8 cellular contexts compared by ENCODE assay signal in the genomic region with DNA sequence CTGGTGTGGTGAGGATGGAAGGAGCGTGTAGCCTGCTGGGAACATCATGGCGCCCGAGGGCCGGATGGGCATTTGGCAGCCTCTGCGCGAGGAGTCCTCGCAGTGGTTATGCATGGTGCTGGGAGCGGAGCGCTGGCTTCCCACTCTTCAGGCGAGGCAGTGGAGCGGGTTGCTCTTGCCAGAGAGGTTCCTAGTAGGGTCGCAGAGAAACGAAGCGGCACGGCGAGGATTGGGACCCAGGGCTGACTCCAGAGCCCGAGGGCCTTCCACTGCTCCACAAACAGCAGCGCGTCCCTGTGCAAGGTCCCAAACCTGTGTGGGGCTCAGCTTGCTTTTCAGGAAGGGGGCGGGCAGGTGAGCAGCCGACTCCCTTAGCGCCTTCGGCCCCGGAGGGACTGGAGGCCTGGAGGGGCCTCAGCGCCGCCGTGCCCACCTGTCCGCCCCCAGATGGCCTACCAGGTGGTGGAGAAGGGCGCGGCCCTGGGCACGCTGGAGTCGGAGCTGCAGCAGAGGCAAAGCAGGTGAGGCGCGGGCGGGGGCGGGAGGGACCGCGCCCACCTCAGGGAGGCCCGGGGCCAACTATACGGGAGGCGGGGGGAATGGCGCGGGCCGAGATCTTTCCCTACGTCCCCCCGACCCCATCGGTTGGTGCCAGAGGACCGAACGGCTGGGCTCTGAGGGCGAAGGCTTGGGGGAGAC. TPM values are rescaled to one million over a fixed set of nuclear protein-coding genes. Genes with fewer than 3 reads are reported as not detected.
DNase-seq lines count a peak whose midpoint lies in the region; ATAC-seq, FAIRE-seq and TF ChIP-seq lines count a peak whose summit lies in the region.

No MANE protein-coding gene starts in this region.

- POLR2A ChIA-PET in activated CD4-positive, alpha-beta T cell treated with anti-CD3 and anti-CD28 coated beads for 36 hours (lab: Charles Lee), result no interaction called here
- POLR2A ChIA-PET in GM12878 (lab: Charles Lee), result no interaction called here

- H3K4me3 ChIP-seq in GM12878 (peak overlapping the region; percentile 52; the same call in 1 of the 2 replicates), right lobe of liver (peak overlapping the region; percentile 36 to 54 (median 51)), thyroid gland (replicated peaks in 1 of 3) (peak overlapping the region in 2 of 3 donors; percentile 21 to 48)

- H3K4me2 ChIP-seq in GM12878 (ENCODE audit: control insufficient read depth, insufficient read depth), result peak overlapping the region; percentile 87

- TF ChIP-seq EP300 in GM12878 (IDR thresholded peaks at IDR 0.05; ENCODE audit: borderline replicate concordance in 1 of 2, control insufficient read depth in 1 of 2, low read depth in 2 of 2, low read length in 2 of 2), result no peak

- H3K79me2 ChIP-seq in GM12878 (ENCODE audit: control insufficient read depth, insufficient read depth, low read length), result peaks cover 4% of the 10 kb centered on the region

- peak overlapping the region; percentile 44; the same call in 1 of the 2 replicates for H3K9ac ChIP-seq in GM12878 (ENCODE audit: control insufficient read depth, insufficient read depth, low read length)

- CTCF ChIA-PET in activated CD4-positive, alpha-beta T cell treated with anti-CD3 and anti-CD28 coated beads for 36 hours (lab: Charles Lee), result no interaction called here
- CTCF ChIA-PET in GM12878 (lab: Yijun Ruan, JAX), result no interaction called here

- H3K27ac Mint-ChIP-seq in activated CD4-positive, alpha-beta T cell treated with anti-CD3 and anti-CD28 coated beads for 36 hours, result peak overlapping the region; percentile 37

- peaks cover 14% of the 10 kb centered on the region for H3K4me1 Mint-ChIP-seq in activated CD4-positive, alpha-beta T cell treated with anti-CD3 and anti-CD28 coated beads for 36 hours

- H3K9me3 Mint-ChIP-seq in activated CD4-positive, alpha-beta T cell treated with anti-CD3 and anti-CD28 coated beads for 36 hours (ENCODE audit: low read depth), result no peaks in the 10 kb centered on the region

- H3K36me3 ChIP-seq in GM12878 (ENCODE audit: control insufficient read depth in 2 of 2, insufficient read depth in 2 of 2, low read length in 1 of 2), result peaks cover 12 to 26% of the 10 kb centered on the region in 2 experiments; a peak in 3 of 4 replicates
- H3K36me3 ChIP-seq in right lobe of liver, result peaks cover 0 to 5% (median 0%) of the 10 kb centered on the region in 4 donors
- H3K36me3 ChIP-seq in thyroid gland, result no peaks in the 10 kb centered on the region

- 66% methylated on average over 50 of the region's 50 CpGs for WGBS in GM12878 (ENCODE audit: insufficient coverage, insufficient replicate concordance, low lambda C conversion rate, missing lambda C conversion rate)
- 66% methylated on average over 14 of the region's 50 CpGs for WGBS in right lobe of liver (ENCODE audit: insufficient coverage, low coverage, low lambda C conversion rate, missing lambda C conversion rate)
- 61 to 83% methylated on average over 14 to 25 of the region's 50 CpGs for WGBS in thyroid gland, 2 donors

- no peak overlapping the region for H3K4me3 Mint-ChIP-seq in activated CD4-positive, alpha-beta T cell treated with anti-CD3 and anti-CD28 coated beads for 36 hours

- no peak for ATAC-seq in activated CD4-positive, alpha-beta T cell treated with anti-CD3 and anti-CD28 coated beads for 36 hours
- no peak for ATAC-seq in GM12878
- ATAC-seq in right lobe of liver, result peak in 3 of 4 donors; percentile 1 to 4 (median 2)
- no peak for ATAC-seq in GM19397 (IDR thresholded peaks at IDR 0.05; ENCODE audit: unreplicated experiment)

- 0 out of 2 replicates have a peak overlapping the region, but pooled peaks have one; percentile 8 for H3K27ac ChIP-seq in GM12878 (ENCODE audit: control insufficient read depth, insufficient read depth)
- no peak overlapping the region for H3K27ac ChIP-seq in right lobe of liver
- peak overlapping the region; percentile 13 to 76 (median 48) for H3K27ac ChIP-seq in thyroid gland

- no TSS peak for BruUV-seq in GM12878 (replicated peaks; lab: Mats Ljungman, UMichigan)

- no peak for TF ChIP-seq RAD21 in GM12878 (IDR thresholded peaks at IDR 0.05; ENCODE audit: insufficient read depth, low read depth, low read length)

- H3K9me3 ChIP-seq in GM12878 (replicated peaks; ENCODE audit: control insufficient read depth, insufficient read depth, low read length) (no peaks in the 10 kb centered on the region; the same call in 2 of the 3 replicates), right lobe of liver (no peaks in the 10 kb centered on the region), thyroid gland (no peaks in the 10 kb centered on the region)

- TF ChIP-seq POLR2A in GM12878 (IDR thresholded peaks at IDR 0.05; ENCODE audit: low read depth, low read length) (no peak), right lobe of liver (IDR thresholded peaks at IDR 0.05) (no peak), thyroid gland (IDR thresholded peaks at IDR 0.05) (no peak)

- peak overlapping the region; percentile 48; the same call in 1 of the 2 replicates for H2AFZ ChIP-seq in GM12878 (ENCODE audit: control insufficient read depth, low read depth, low read length)

- H3K27me3 Mint-ChIP-seq in activated CD4-positive, alpha-beta T cell treated with anti-CD3 and anti-CD28 coated beads for 36 hours, result no peaks in the 10 kb centered on the region

- in situ Hi-C loops in GM12878 (cut with MboI), result no loop called here

- H3K27me3 ChIP-seq in GM12878 (replicated peaks in 1 of 2; ENCODE audit: control insufficient read depth in 2 of 2, insufficient read depth in 2 of 2, low read length in 1 of 2), result no peaks in the 10 kb centered on the region
- H3K27me3 ChIP-seq in right lobe of liver, result no peaks in the 10 kb centered on the region
- no peaks in the 10 kb centered on the region for H3K27me3 ChIP-seq in thyroid gland

- DNase-seq in activated CD4-positive, alpha-beta T cell treated with anti-CD3 and anti-CD28 coated beads for 36 hours, result no peak
- no peak for DNase-seq in activated CD4-positive, alpha-beta T cell treated with anti-CD3 and anti-CD28 coated beads, Interleukin-2, amount 50 U/mL, for 48 hours
- DNase-seq in GM12878 (ENCODE audit: low read depth, low spot score), result no peak
- DNase-seq in right lobe of liver, result peak in 1 of 3 donors; percentile 49
- DNase-seq in thyroid gland, result peak in 1 of 2 donors; percentile 35
- no peak for DNase-seq in hippocampal formation (lab: John Stamatoyannopoulos, UW)
- no peak for DNase-seq in stimulated activated CD4-positive, alpha-beta T cell treated with anti-CD3 and anti-CD28 coated beads, Interleukin-2, amount 100 ng/mL, for 48 hours

- H3K36me3 Mint-ChIP-seq in activated CD4-positive, alpha-beta T cell treated with anti-CD3 and anti-CD28 coated beads for 36 hours (ENCODE audit: low read depth), result peaks cover 30% of the 10 kb centered on the region

- no peaks in the 10 kb centered on the region for H4K20me1 ChIP-seq in GM12878 (ENCODE audit: control insufficient read depth, insufficient read depth)

- TF ChIP-seq CTCF in GM12878 (IDR thresholded peaks at IDR 0.05 in 2 of 3, conservative IDR thresholded peaks at IDR 0.05 in 1 of 3; ENCODE audit: control insufficient read depth in 2 of 3, extremely low read depth in 1 of 3, insufficient read depth in 1 of 3, low read depth in 3 of 3, low read length in 3 of 3), result no peak
- no peak for TF ChIP-seq CTCF in right lobe of liver (IDR thresholded peaks at IDR 0.05)
- no peak for TF ChIP-seq CTCF in thyroid gland (IDR thresholded peaks at IDR 0.05)

- RAD21 ChIA-PET in GM12878 (lab: Charles Lee; ENCODE audit: unreplicated experiment), result no interaction called here

- SMC1A ChIA-PET in GM12878 (lab: Charles Lee; ENCODE audit: uncharacterized antibody, unreplicated experiment), result no interaction called here

- no peak for FAIRE-seq in GM12878 (lab: Jason Lieb, UNC)

- intact Hi-C loops in activated CD4-positive, alpha-beta T cell treated with anti-CD3 and anti-CD28 coated beads for 36 hours (cut with DNase I, micrococcal nuclease), result no loop called here
- intact Hi-C loops in GM12878 (cut with micrococcal nuclease; ENCODE audit: unreplicated experiment), result no loop called here
- intact Hi-C loops in right lobe of liver (cut with DNase I), result no loop called here
- intact Hi-C loops in thyroid gland (cut with DNase I), result no loop called here

- peaks cover 21% of the 10 kb centered on the region for H3K4me1 ChIP-seq in GM12878 (ENCODE audit: control insufficient read depth, insufficient read depth, low read length)
- H3K4me1 ChIP-seq in right lobe of liver, result peaks cover 0 to 8% (median 4%) of the 10 kb centered on the region in 4 donors
- H3K4me1 ChIP-seq in thyroid gland, result peaks cover 7 to 18% of the 10 kb centered on the region in 2 donors

RNA-seq across cellular contexts. Expression of a gene that starts 7.2 kb away (rescaled TPM):
- total RNA-seq in activated CD4-positive, alpha-beta T cell treated with anti-CD3 and anti-CD28 coated beads for 36 hours, result 10 to 100 TPM; 55.3 to 59.4 TPM
- 378 and 421 TPM in 2 replicates for total RNA-seq in GM12878 (2013; cell fraction: nucleolus; rRNA removed)
- total RNA-seq in GM12878 (2014; rRNA removed) (28.2 and 34.1 TPM in 2 replicates), GM12878 (2014; rRNA removed; fragmentation: Illumina TruSeq; extraction: Trizol) (21.5 and 24.5 TPM in 2 replicates), GM12878 (2021) (39.8 and 46.4 TPM in 2 replicates), right lobe of liver (10 to 100 TPM in 5 of 6 experiments, 1 to 10 TPM in 1; 8.6 to 23.8 (median 15.4) TPM), thyroid gland (10 to 100 TPM; 22.1 to 45.1 (median 40.6) TPM)
- 25.1 TPM for polyA plus RNA-seq in GM12878 (2011; ENCODE audit: low read depth)
- polyA plus RNA-seq in GM12878 (2011; rRNA removed) (49.5 and 67.7 TPM in 2 replicates), GM12878 (2014; fragmentation: Illumina TruSeq; extraction: Trizol) (35.6 and 39.8 TPM in 2 replicates), GM12878 (2014; fragmentation: Nextera tagmentation; extraction: Ambion mirVana) (1 to 10 TPM; 1.9 to 5.3 TPM), GM12878 (2014; rRNA removed) (65.4 and 67.6 TPM in 2 replicates), GM12878 (2016; fragmentation: Nextera tagmentation; extraction: Ambion mirVana) (10 to 100 TPM; 25.9 to 32.6 TPM)
- polyA plus RNA-seq in GM12878 (2011; cell fraction: cytosol; rRNA removed), result 48.3 and 70.9 TPM in 2 replicates
- 785 and 840 TPM in 2 replicates for polyA plus RNA-seq in GM12878 (2011; cell fraction: nucleus; rRNA removed)
- 49.9 and 64.4 TPM in 2 replicates for polyA plus RNA-seq in GM12878 (2012)
- 43.8 and 50.3 TPM in 2 replicates for polyA minus RNA-seq in GM12878 (2011; rRNA and poly(A)+ RNA removed)
- 14.1 and 20.2 TPM in 2 replicates for polyA minus RNA-seq in GM12878 (2011; cell fraction: cytosol; rRNA and poly(A)+ RNA removed)
- 92.6 and 143 TPM in 2 replicates for polyA minus RNA-seq in GM12878 (2011; cell fraction: nucleus; rRNA and poly(A)+ RNA removed)

RNA-seq across cellular contexts. Expression of a gene that starts 27.5 kb away (rescaled TPM):
- 10 to 100 TPM in 1 of 2 experiments, 1 to 10 TPM in 1; 8.3 to 12.9 TPM for total RNA-seq in activated CD4-positive, alpha-beta T cell treated with anti-CD3 and anti-CD28 coated beads for 36 hours
- total RNA-seq in GM12878 (2013; cell fraction: nucleolus; rRNA removed), result 13.8 and 14.9 TPM in 2 replicates
- total RNA-seq in GM12878 (2014; rRNA removed) (29.0 and 29.3 TPM in 2 replicates), GM12878 (2014; rRNA removed; fragmentation: Illumina TruSeq; extraction: Trizol) (21.7 and 22.2 TPM in 2 replicates), GM12878 (2021) (24.0 and 29.8 TPM in 2 replicates), right lobe of liver (100 to 1,000 TPM; 282 to 525 (median 330) TPM), thyroid gland (100 to 1,000 TPM in 1 of 4 donors, 10 to 100 TPM in 3; 67.7 to 113 (median 82.0) TPM)
- 5.4 TPM for polyA plus RNA-seq in GM12878 (2011; ENCODE audit: low read depth)
- polyA plus RNA-seq in GM12878 (2011; rRNA removed) (28.0 and 43.2 TPM in 2 replicates), GM12878 (2014; fragmentation: Illumina TruSeq; extraction: Trizol) (23.7 and 24.4 TPM in 2 replicates), GM12878 (2014; fragmentation: Nextera tagmentation; extraction: Ambion mirVana) (under 1 TPM; 0.15 to 0.21 TPM), GM12878 (2014; rRNA removed) (27.8 and 36.3 TPM in 2 replicates), GM12878 (2016; fragmentation: Nextera tagmentation; extraction: Ambion mirVana) (10 to 100 TPM; 10.3 to 11.4 TPM)
- polyA plus RNA-seq in GM12878 (2011; cell fraction: cytosol; rRNA removed), result 50.3 and 60.8 TPM in 2 replicates
- polyA plus RNA-seq in GM12878 (2011; cell fraction: nucleus; rRNA removed), result 34.3 and 35.5 TPM in 2 replicates
- polyA plus RNA-seq in GM12878 (2012), result 18.6 and 21.8 TPM in 2 replicates
- 39.7 and 55.9 TPM in 2 replicates for polyA minus RNA-seq in GM12878 (2011; rRNA and poly(A)+ RNA removed)
- 10.6 and 11.8 TPM in 2 replicates for polyA minus RNA-seq in GM12878 (2011; cell fraction: cytosol; rRNA and poly(A)+ RNA removed)
- polyA minus RNA-seq in GM12878 (2011; cell fraction: nucleus; rRNA and poly(A)+ RNA removed), result 11.7 and 14.1 TPM in 2 replicates

Comparison
In these comparisons a context has a peak if more than half of its experiments do, and no peak if none do; other contexts are left out.
1. ATAC-seq: peak in right lobe of liver (3 of 4); none in activated CD4-positive, alpha-beta T cell treated with anti-CD3 and anti-CD28 coated beads for 36 hours (single experiment), GM12878 (single experiment) and GM19397 (single experiment).
2. H3K27ac ChIP-seq: peak in GM12878 (single experiment) and thyroid gland (3 of 3); none in right lobe of liver (0 of 3).
3. Peak in every context shown above with its lines, with median percentiles within 50 percentile points of each other: H3K4me3 ChIP-seq.